1 cellular context compared by ENCODE assay signal in the genomic region with DNA sequence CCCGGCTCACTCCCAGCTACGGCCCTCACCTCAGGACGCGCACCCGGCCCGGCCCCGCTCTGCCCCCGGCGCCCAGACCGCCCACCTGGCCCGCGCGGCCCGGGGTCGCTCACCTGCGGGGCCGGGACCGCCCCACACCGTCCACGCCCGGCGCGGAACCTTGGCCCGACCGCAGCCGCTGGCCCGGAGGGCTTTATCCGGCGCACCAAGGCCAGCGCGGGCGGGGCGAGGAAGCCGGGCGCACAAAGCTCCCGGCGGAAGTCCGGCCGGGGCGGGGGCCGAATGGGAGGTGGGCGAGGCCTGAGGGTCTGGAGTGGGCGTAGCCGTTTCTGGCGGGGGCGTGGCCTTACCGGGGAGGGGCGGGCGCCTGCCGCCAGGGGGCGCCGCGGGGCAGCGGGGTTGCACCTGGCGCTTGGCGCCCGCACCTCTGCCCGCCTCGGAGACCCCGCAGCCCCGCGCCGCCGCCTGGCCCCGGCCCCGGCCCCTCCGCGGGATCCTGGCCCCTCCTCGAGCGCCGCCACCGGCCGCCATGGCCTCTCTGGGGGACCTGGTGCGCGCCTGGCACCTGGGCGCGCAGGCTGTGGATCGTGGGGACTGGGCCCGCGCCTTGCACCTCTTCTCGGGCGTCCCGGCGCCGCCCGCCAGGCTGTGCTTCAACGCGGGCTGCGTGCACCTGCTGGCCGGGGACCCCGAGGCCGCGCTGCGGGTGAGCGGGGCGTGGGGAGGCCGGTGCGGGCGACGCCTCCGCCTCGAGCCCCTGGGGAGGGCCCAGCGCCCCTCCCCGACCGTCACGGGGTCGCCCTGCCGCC.
TF ChIP-seq lines count a peak whose summit lies in the region.

A gene with protein sequence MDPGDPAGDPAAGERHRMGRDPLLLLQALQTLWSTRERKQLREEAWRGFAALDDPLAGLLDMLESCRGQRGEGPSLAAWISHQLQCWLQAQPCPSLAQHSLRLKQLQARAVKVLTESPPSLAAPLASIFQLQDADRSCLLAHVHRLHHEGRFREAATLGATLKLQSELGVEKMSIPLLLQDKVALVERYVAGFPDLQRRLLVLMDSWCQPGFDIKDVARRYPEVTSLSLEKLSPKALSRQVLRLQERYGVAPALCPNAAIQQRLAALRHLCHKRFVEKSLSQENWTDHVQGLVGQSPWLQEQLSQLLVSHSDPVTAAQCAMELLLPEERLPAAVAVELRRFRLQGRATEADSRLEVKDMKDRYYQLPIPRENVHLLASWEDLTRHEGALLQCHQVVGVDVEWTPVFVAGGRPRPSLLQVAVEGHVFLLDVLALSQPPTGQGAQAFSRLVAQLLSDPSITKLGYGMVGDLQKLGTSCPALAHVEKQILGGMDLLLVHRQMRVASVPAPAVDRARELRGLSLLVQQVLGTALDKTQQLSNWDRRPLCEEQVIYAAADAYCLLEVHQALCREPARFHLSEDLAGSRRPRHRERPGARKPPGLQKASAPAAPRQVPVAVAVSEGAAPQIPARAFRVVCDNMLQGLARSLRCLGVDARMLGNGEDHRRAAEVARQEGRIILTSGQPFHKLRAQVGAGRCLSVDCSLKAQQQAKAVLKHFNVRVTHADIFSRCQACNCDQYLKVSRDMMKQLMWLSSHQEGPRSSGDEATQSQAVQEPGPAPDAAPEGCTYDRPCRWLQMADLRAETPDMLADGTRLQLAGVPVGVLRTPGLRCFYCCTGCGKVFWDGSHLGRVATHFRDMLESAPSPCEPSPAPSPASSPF (minus strand): TSS at position 162 of the 809 bp plus-strand sequence. CDS start 27,805 bp downstream, outside the sequence.
A gene with protein sequence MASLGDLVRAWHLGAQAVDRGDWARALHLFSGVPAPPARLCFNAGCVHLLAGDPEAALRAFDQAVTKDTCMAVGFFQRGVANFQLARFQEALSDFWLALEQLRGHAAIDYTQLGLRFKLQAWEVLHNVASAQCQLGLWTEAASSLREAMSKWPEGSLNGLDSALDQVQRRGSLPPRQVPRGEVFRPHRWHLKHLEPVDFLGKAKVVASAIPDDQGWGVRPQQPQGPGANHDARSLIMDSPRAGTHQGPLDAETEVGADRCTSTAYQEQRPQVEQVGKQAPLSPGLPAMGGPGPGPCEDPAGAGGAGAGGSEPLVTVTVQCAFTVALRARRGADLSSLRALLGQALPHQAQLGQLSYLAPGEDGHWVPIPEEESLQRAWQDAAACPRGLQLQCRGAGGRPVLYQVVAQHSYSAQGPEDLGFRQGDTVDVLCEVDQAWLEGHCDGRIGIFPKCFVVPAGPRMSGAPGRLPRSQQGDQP (plus strand): TSS at position 393 of the 809 bp plus-strand sequence. CDS start 137 bp downstream, at position 530.

TF ChIP-seq in GM12878, 131 proteins besides CTCF, POLR2A, EP300 and RAD21 (continues in another document):
- TF ChIP-seq CBX5 (IDR thresholded peaks at IDR 0.05; ENCODE audit: low read depth) (peak; percentile 46; the same call in 1 of the 2 replicates), CREB1 (IDR thresholded peaks at IDR 0.05; ENCODE audit: low read depth) (peak; percentile 30; the same call in 1 of the 2 replicates), POLR2AphosphoS2 (IDR thresholded peaks at IDR 0.05; ENCODE audit: low read depth, low read length) (peak; percentile 63; the same call in 1 of the 2 replicates), ZNF207 (IDR thresholded peaks at IDR 0.05; ENCODE audit: borderline replicate concordance) (peak; percentile 75; the same call in 1 of the 2 replicates), HCFC1 (IDR thresholded peaks at IDR 0.05; ENCODE audit: low read length) (peak; percentile 85), RCOR1 (conservative IDR thresholded peaks at IDR 0.05; ENCODE audit: low read depth, low read length) (0 out of 2 replicates have a peak, but pooled peaks have one; percentile 48), WRNIP1 (IDR thresholded peaks at IDR 0.05; ENCODE audit: borderline replicate concordance, low read depth, low read length) (no peak), IKZF2 (IDR thresholded peaks at IDR 0.05) (0 out of 4 replicates have a peak, but pooled peaks of 1 of the 2 experiments have one; percentile 23), NR2C1 (IDR thresholded peaks at IDR 0.05) (peak; percentile 67), TCF7 (IDR thresholded peaks at IDR 0.05; ENCODE audit: borderline replicate concordance) (no peak), ETV6 (conservative IDR thresholded peaks at IDR 0.05 in 1 of 2, IDR thresholded peaks at IDR 0.05 in 1 of 2; ENCODE audit: borderline replicate concordance in 1 of 2, low read depth in 1 of 2) (peak in 1 of 2 experiments; percentile 36; a peak in 1 of 4 replicates), KAT2A (conservative IDR thresholded peaks at IDR 0.05; ENCODE audit: control insufficient read depth, low read depth, low read length) (no peak), ASH2L (IDR thresholded peaks at IDR 0.05; ENCODE audit: borderline replicate concordance, low read depth) (peak; percentile 77; the same call in 1 of the 2 replicates), NR2C2 (IDR thresholded peaks at IDR 0.05; ENCODE audit: borderline replicate concordance, control insufficient read depth, insufficient read length, low read depth) (no peak), RB1 (IDR thresholded peaks at IDR 0.05; ENCODE audit: borderline replicate concordance) (peak; percentile 96; the same call in 1 of the 2 replicates), MEF2A (IDR thresholded peaks at IDR 0.05; ENCODE audit: insufficient read depth, low read depth, low read length) (0 out of 2 replicates have a peak, but pooled peaks have one; percentile 39), KLF5 (IDR thresholded peaks at IDR 0.05; ENCODE audit: partially characterized antibody) (peak; percentile 58), NRF1 (conservative IDR thresholded peaks at IDR 0.05; ENCODE audit: low read depth, low read length) (no peak), ZBED1 (IDR thresholded peaks at IDR 0.05; ENCODE audit: borderline replicate concordance) (no peak; the same call in 1 of the 2 replicates), NR2F1 (conservative IDR thresholded peaks at IDR 0.05) (peak; percentile 86), ZNF217 (IDR thresholded peaks at IDR 0.05) (peak; percentile 77), TAF1 (IDR thresholded peaks at IDR 0.05; ENCODE audit: borderline replicate concordance, low read depth, low read length) (peak; percentile 81; the same call in 1 of the 2 replicates), PAX5 (IDR thresholded peaks at IDR 0.05; ENCODE audit: borderline replicate concordance, low read depth, low read length) (peak; percentile 40; the same call in 1 of the 2 replicates)
- TF ChIP-seq, protein P1, sequence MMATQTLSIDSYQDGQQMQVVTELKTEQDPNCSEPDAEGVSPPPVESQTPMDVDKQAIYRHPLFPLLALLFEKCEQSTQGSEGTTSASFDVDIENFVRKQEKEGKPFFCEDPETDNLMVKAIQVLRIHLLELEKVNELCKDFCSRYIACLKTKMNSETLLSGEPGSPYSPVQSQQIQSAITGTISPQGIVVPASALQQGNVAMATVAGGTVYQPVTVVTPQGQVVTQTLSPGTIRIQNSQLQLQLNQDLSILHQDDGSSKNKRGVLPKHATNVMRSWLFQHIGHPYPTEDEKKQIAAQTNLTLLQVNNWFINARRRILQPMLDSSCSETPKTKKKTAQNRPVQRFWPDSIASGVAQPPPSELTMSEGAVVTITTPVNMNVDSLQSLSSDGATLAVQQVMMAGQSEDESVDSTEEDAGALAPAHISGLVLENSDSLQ (IDR thresholded peaks at IDR 0.05): 0 out of 2 replicates have a peak, but pooled peaks have one; percentile 14
- TF ChIP-seq, protein P2, sequence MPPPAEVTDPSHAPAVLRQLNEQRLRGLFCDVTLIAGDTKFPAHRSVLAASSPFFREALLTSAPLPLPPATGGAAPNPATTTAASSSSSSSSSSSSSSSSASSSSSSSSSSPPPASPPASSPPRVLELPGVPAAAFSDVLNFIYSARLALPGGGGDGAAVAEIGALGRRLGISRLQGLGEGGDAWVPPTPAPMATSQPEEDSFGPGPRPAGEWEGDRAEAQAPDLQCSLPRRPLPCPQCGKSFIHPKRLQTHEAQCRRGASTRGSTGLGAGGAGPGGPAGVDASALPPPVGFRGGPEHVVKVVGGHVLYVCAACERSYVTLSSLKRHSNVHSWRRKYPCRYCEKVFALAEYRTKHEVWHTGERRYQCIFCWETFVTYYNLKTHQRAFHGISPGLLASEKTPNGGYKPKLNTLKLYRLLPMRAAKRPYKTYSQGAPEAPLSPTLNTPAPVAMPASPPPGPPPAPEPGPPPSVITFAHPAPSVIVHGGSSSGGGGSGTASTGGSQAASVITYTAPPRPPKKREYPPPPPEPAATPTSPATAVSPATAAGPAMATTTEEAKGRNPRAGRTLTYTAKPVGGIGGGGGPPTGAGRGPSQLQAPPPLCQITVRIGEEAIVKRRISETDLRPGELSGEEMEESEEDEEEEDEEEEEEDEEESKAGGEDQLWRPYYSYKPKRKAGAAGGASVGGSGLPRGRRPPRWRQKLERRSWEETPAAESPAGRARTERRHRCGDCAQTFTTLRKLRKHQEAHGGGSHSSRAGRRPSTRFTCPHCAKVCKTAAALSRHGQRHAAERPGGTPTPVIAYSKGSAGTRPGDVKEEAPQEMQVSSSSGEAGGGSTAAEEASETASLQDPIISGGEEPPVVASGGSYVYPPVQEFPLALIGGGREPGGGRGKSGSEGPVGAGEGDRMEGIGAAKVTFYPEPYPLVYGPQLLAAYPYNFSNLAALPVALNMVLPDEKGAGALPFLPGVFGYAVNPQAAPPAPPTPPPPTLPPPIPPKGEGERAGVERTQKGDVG (CRISPR knock-in tag; IDR thresholded peaks at IDR 0.05): no peak
- TF ChIP-seq, protein P3, sequence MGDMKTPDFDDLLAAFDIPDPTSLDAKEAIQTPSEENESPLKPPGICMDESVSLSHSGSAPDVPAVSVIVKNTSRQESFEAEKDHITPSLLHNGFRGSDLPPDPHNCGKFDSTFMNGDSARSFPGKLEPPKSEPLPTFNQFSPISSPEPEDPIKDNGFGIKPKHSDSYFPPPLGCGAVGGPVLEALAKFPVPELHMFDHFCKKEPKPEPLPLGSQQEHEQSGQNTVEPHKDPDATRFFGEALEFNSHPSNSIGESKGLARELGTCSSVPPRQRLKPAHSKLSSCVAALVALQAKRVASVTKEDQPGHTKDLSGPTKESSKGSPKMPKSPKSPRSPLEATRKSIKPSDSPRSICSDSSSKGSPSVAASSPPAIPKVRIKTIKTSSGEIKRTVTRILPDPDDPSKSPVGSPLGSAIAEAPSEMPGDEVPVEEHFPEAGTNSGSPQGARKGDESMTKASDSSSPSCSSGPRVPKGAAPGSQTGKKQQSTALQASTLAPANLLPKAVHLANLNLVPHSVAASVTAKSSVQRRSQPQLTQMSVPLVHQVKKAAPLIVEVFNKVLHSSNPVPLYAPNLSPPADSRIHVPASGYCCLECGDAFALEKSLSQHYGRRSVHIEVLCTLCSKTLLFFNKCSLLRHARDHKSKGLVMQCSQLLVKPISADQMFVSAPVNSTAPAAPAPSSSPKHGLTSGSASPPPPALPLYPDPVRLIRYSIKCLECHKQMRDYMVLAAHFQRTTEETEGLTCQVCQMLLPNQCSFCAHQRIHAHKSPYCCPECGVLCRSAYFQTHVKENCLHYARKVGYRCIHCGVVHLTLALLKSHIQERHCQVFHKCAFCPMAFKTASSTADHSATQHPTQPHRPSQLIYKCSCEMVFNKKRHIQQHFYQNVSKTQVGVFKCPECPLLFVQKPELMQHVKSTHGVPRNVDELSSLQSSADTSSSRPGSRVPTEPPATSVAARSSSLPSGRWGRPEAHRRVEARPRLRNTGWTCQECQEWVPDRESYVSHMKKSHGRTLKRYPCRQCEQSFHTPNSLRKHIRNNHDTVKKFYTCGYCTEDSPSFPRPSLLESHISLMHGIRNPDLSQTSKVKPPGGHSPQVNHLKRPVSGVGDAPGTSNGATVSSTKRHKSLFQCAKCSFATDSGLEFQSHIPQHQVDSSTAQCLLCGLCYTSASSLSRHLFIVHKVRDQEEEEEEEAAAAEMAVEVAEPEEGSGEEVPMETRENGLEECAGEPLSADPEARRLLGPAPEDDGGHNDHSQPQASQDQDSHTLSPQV (IDR thresholded peaks at IDR 0.05): peak; percentile 79
- TF ChIP-seq, protein P4, sequence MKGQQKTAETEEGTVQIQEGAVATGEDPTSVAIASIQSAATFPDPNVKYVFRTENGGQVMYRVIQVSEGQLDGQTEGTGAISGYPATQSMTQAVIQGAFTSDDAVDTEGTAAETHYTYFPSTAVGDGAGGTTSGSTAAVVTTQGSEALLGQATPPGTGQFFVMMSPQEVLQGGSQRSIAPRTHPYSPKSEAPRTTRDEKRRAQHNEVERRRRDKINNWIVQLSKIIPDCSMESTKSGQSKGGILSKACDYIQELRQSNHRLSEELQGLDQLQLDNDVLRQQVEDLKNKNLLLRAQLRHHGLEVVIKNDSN (IDR thresholded peaks at IDR 0.05; ENCODE audit: borderline replicate concordance, extremely low read length, insufficient read depth, low read depth, low read length): peak; percentile 51
- TF ChIP-seq, protein P5, sequence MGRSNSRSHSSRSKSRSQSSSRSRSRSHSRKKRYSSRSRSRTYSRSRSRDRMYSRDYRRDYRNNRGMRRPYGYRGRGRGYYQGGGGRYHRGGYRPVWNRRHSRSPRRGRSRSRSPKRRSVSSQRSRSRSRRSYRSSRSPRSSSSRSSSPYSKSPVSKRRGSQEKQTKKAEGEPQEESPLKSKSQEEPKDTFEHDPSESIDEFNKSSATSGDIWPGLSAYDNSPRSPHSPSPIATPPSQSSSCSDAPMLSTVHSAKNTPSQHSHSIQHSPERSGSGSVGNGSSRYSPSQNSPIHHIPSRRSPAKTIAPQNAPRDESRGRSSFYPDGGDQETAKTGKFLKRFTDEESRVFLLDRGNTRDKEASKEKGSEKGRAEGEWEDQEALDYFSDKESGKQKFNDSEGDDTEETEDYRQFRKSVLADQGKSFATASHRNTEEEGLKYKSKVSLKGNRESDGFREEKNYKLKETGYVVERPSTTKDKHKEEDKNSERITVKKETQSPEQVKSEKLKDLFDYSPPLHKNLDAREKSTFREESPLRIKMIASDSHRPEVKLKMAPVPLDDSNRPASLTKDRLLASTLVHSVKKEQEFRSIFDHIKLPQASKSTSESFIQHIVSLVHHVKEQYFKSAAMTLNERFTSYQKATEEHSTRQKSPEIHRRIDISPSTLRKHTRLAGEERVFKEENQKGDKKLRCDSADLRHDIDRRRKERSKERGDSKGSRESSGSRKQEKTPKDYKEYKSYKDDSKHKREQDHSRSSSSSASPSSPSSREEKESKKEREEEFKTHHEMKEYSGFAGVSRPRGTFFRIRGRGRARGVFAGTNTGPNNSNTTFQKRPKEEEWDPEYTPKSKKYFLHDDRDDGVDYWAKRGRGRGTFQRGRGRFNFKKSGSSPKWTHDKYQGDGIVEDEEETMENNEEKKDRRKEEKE (IDR thresholded peaks at IDR 0.05): no peak
- TF ChIP-seq, protein P6, sequence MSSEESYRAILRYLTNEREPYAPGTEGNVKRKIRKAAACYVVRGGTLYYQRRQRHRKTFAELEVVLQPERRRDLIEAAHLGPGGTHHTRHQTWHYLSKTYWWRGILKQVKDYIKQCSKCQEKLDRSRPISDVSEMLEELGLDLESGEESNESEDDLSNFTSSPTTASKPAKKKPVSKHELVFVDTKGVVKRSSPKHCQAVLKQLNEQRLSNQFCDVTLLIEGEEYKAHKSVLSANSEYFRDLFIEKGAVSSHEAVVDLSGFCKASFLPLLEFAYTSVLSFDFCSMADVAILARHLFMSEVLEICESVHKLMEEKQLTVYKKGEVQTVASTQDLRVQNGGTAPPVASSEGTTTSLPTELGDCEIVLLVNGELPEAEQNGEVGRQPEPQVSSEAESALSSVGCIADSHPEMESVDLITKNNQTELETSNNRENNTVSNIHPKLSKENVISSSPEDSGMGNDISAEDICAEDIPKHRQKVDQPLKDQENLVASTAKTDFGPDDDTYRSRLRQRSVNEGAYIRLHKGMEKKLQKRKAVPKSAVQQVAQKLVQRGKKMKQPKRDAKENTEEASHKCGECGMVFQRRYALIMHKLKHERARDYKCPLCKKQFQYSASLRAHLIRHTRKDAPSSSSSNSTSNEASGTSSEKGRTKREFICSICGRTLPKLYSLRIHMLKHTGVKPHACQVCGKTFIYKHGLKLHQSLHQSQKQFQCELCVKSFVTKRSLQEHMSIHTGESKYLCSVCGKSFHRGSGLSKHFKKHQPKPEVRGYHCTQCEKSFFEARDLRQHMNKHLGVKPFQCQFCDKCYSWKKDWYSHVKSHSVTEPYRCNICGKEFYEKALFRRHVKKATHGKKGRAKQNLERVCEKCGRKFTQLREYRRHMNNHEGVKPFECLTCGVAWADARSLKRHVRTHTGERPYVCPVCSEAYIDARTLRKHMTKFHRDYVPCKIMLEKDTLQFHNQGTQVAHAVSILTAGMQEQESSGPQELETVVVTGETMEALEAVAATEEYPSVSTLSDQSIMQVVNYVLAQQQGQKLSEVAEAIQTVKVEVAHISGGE (CRISPR knock-in tag; IDR thresholded peaks at IDR 0.05): peak; percentile 99
